Comparison of ENCODE assay signal across 19 cellular contexts in the genomic region with DNA sequence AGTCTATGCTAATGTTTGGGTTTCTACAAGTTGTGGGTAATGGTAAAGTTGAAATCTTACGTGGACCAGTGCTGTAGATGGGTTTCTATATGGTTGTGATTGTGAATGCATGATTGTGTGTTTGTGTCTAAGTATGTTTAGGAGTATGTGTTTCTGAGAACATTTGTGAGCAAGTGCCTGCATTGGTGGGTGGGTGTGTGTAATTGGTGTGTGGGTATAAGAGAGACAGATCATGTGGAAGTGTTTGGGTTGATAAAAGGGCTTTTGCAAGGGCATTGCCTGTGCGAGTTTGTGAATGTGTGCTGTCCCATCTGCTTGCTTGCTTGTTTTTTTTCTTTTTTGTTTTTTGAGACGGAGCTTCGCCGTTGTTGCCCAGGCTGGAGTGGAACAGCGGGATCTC. TPM values are rescaled to one million over a fixed set of nuclear protein-coding genes. Genes with fewer than 3 reads are reported as not detected.
DNase-seq lines count a peak whose midpoint lies in the region; TF ChIP-seq lines count a peak whose summit lies in the region.
"Had no signal": no experiment of that assay in that cellular context is flagged by ENCODE, and none has a peak within 500 bp of the region (broad histone marks: within the 10 kb centered on the region; RNA-seq: fewer than 3 reads in every experiment).

No MANE protein-coding gene starts in this region.

- H3K18ac ChIP-seq in mesendoderm (ENCODE audit: low read length) = no peak overlapping the region

- no peak overlapping the region for H3K4me3 Mint-ChIP-seq in progenitor cell of endocrine pancreas (ENCODE audit: low read depth)

- H4K8ac ChIP-seq in mesendoderm (ENCODE audit: low read depth, low read length) = no peak overlapping the region

- DNase-seq in NAMALWA (ENCODE audit: low spot score) (peak; percentile 11), mesendoderm (no peak), progenitor cell of endocrine pancreas (ENCODE audit: low spot score, unreplicated experiment) (no peak), WERI-Rb-1 (no peak), spleen (no peak)
- DNase-seq in stimulated activated CD4-positive, alpha-beta T cell treated with anti-CD3 and anti-CD28 coated beads, Interleukin-15, amount 100 ng/mL, for 24 hours = no peak
- DNase-seq: ACHN, AML-193, DMS 273 treated with DMSO at 0.1 percent for 48 hours, DND-41, KG1, MV-4-11, NCI-H1417, NCI-H1930, NCI-H526, PC-9 had no signal

- H2BK15ac ChIP-seq in mesendoderm (replicated peaks; ENCODE audit: low read depth) = no peak overlapping the region

- no CpG with 5 or more reads among the region's 6 CpGs for WGBS in mesendoderm (ENCODE audit: extremely low coverage, insufficient coverage, low lambda C conversion rate)
- WGBS in spleen, 5 donors = 87 to 93% (median 91%) methylated on average over 6 of the region's 6 CpGs

- H3K9ac ChIP-seq in ES-I3 (ENCODE audit: low read depth, low read length) (peak overlapping the region; percentile 16; the same call in 1 of the 2 replicates), mesendoderm (ENCODE audit: low read length) (no peak overlapping the region)

- H3K9me3 Mint-ChIP-seq in progenitor cell of endocrine pancreas (ENCODE audit: low read depth) = no peaks in the 10 kb centered on the region

- H3K27me3 ChIP-seq in mesendoderm (ENCODE audit: insufficient read depth, low read length, poor library complexity) (no peaks in the 10 kb centered on the region), WERI-Rb-1 (ENCODE audit: insufficient read depth, low read depth, severe bottlenecking) (no peaks in the 10 kb centered on the region), spleen (replicated peaks in 1 of 7) (no peaks in the 10 kb centered on the region)
- H3K27me3 ChIP-seq: SJSA1 had no signal

- H3K4me2 ChIP-seq in mesendoderm (ENCODE audit: low read length) = no peak overlapping the region
- H3K4me2 ChIP-seq: PC-9 had no signal

- H3K9me3 ChIP-seq in ES-I3 (ENCODE audit: control insufficient read depth, insufficient read depth, low read length) (no peaks in the 10 kb centered on the region), WERI-Rb-1 (ENCODE audit: severe bottlenecking) (peaks cover 2% of the 10 kb centered on the region), spleen (no peaks in the 10 kb centered on the region)
- H3K9me3 ChIP-seq: SJSA1 had no signal

- TF ChIP-seq POLR2A in spleen (IDR thresholded peaks at IDR 0.05) = no peak

- H3K36me3 ChIP-seq in ES-I3 (ENCODE audit: insufficient read depth, low read length) = 0 out of 2 replicates have a peak, but pooled peaks cover 3% of the 10 kb centered on the region
- no peaks in the 10 kb centered on the region for H3K36me3 ChIP-seq in mesendoderm (ENCODE audit: control insufficient read depth, insufficient read depth, low read length)
- H3K36me3 ChIP-seq in WERI-Rb-1 = no peaks in the 10 kb centered on the region
- no peaks in the 10 kb centered on the region for H3K36me3 ChIP-seq in spleen
- H3K36me3 ChIP-seq: SJSA1 had no signal

- peak overlapping the region; percentile 90 for H2AK5ac ChIP-seq in mesendoderm (ENCODE audit: low read length)

- H3K23ac ChIP-seq in mesendoderm (ENCODE audit: low read length) = no peak overlapping the region

- H3K4ac ChIP-seq in mesendoderm (ENCODE audit: low read depth, low read length) = no peak overlapping the region

- H2BK5ac ChIP-seq in mesendoderm (ENCODE audit: low read length) = no peak overlapping the region

- H3K27ac ChIP-seq in mesendoderm (ENCODE audit: low read depth, low read length) = no peak overlapping the region
- H3K27ac ChIP-seq in WERI-Rb-1 = no peak overlapping the region
- H3K27ac ChIP-seq in spleen = no peak overlapping the region
- H3K27ac ChIP-seq: C4-2B, PC-9, SJSA1 had no signal

- TF ChIP-seq CTCF in progenitor cell of endocrine pancreas (IDR thresholded peaks at IDR 0.05; ENCODE audit: unreplicated experiment) = no peak
- TF ChIP-seq CTCF in WERI-Rb-1 (IDR thresholded peaks at IDR 0.05; ENCODE audit: low read depth, low read length) = no peak
- TF ChIP-seq CTCF in spleen (IDR thresholded peaks at IDR 0.05 in 8 of 11, conservative IDR thresholded peaks at IDR 0.05 in 3 of 11) = no peak

- H3K56ac ChIP-seq in mesendoderm (ENCODE audit: low read length) = peak overlapping the region; percentile 60

- H3K27ac Mint-ChIP-seq in progenitor cell of endocrine pancreas = peak overlapping the region; percentile 9

- no peak overlapping the region for H4K5ac ChIP-seq in mesendoderm (ENCODE audit: low read length)

- H3K36me3 Mint-ChIP-seq in progenitor cell of endocrine pancreas (ENCODE audit: insufficient read depth) = peaks cover 10% of the 10 kb centered on the region

- no peaks in the 10 kb centered on the region for H3K79me1 ChIP-seq in mesendoderm (ENCODE audit: low read length)

- H3K4me3 ChIP-seq in mesendoderm (ENCODE audit: low read length) (no peak overlapping the region), WERI-Rb-1 (ENCODE audit: low read depth, low read length) (no peak overlapping the region), spleen (no peak overlapping the region)
- H3K4me3 ChIP-seq: PC-9, SJSA1 had no signal

- intact Hi-C loops in spleen (cut with DNase I; ENCODE audit: low total_unique reads) = no loop called here

- no peak overlapping the region for H2BK120ac ChIP-seq in mesendoderm (ENCODE audit: low read depth, low read length)

- peaks cover 19% of the 10 kb centered on the region for H3K4me1 Mint-ChIP-seq in progenitor cell of endocrine pancreas (ENCODE audit: low read depth)

- no peaks in the 10 kb centered on the region for H3K27me3 Mint-ChIP-seq in progenitor cell of endocrine pancreas

- H3K4me1 ChIP-seq in ES-I3 (ENCODE audit: insufficient read depth, low read length) = peaks cover 24% of the 10 kb centered on the region
- no peaks in the 10 kb centered on the region for H3K4me1 ChIP-seq in mesendoderm (ENCODE audit: control insufficient read depth, low read depth, low read length)
- H3K4me1 ChIP-seq in spleen = peaks cover 0 to 4% (median 1%) of the 10 kb centered on the region in 6 donors

- no peaks in the 10 kb centered on the region for H3K79me2 ChIP-seq in mesendoderm (ENCODE audit: control insufficient read depth, insufficient read depth, low read length)

RNA-seq across cellular contexts. Expression of gene ID1, which starts 25.8 kb away (rescaled TPM):
- 298 TPM for polyA plus RNA-seq in mesendoderm (2013, experiment 1 of 2)
- 282 TPM for polyA plus RNA-seq in mesendoderm (2013, experiment 2 of 2)
- 322 and 326 TPM in 2 replicates for total RNA-seq in progenitor cell of endocrine pancreas
- 100 to 1,000 TPM in 5 of 7 donors, 10 to 100 TPM in 2; 77.1 to 222 (median 124) TPM for total RNA-seq in spleen
- 100 to 1,000 TPM in 2 of 3 donors, 10 to 100 TPM in 1; 47.6 to 131 (median 122) TPM for polyA plus RNA-seq in spleen

RNA-seq across cellular contexts. Expression of gene COX4I2, which starts 58.5 kb away (rescaled TPM):
- 0.06 TPM for polyA plus RNA-seq in mesendoderm (2013, experiment 1 of 2)
- not detected for polyA plus RNA-seq in mesendoderm (2013, experiment 2 of 2)
- not detected in 2 replicates for total RNA-seq in progenitor cell of endocrine pancreas
- total RNA-seq in spleen = 1 to 10 TPM in 3 of 7 donors, not detected in 4; 1.1 to 1.5 (median 1.5) TPM
- 1 to 10 TPM; 1.9 to 4.6 (median 2.0) TPM for polyA plus RNA-seq in spleen
- total RNA-seq: PC-9, SJSA1 had no signal
